Comparison of ENCODE assay signal across 1 cellular context in the genomic region with DNA sequence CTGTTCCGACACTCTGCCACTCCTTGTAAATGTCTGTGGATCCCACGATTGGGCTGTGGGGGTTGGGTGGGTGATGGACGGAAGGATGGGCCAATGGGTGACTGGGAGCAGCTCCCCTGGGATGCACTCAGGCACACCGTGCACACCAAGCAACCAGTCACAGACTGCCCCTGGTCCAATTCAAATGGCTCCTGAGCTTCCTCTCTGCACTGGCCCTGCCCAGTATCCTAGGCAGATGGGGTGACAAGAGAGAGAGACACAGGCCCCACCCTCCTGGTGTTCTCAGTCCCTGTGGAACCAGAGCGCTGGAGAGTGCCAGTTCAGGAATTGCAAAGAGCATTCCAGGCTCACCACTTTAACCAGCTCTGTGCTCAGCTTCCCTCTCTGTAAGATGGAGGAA.
A peak's percentile ranks its signal among the peaks of the same experiment; 100 is the strongest.
TF ChIP-seq lines count a peak whose summit lies in the region.

No MANE protein-coding gene starts in this region.

TF ChIP-seq in H1, 55 proteins besides CTCF, POLR2A, EP300 and RAD21:
- TF ChIP-seq SP1 (IDR thresholded peaks at IDR 0.05; ENCODE audit: low read depth, low read length) (peak; percentile 85), SRF (IDR thresholded peaks at IDR 0.05; ENCODE audit: low read depth, low read length) (no peak), CHD2 (IDR thresholded peaks at IDR 0.05; ENCODE audit: low read length) (peak; percentile 45; the same call in 1 of the 2 replicates), CREB1 (IDR thresholded peaks at IDR 0.05) (no peak), SP2 (IDR thresholded peaks at IDR 0.05; ENCODE audit: low read length) (peak; percentile 14; the same call in 1 of the 2 replicates), PHF8 (conservative IDR thresholded peaks at IDR 0.05; ENCODE audit: low read depth, low read length) (no peak), SAP30 (IDR thresholded peaks at IDR 0.05; ENCODE audit: insufficient read depth, insufficient replicate concordance, low read length) (no peak), BRCA1 (IDR thresholded peaks at IDR 0.05; ENCODE audit: low read depth, low read length) (no peak), JUN (IDR thresholded peaks at IDR 0.05; ENCODE audit: low read depth, low read length) (no peak)
